Comparison of ENCODE assay signal across 21 cellular contexts in genomic region chr7:129805086-129805719, GRCh38.
DNase-seq lines count a peak whose midpoint lies in the region; ATAC-seq and TF ChIP-seq lines count a peak whose summit lies in the region.
"Had no signal": no experiment of that assay in that cellular context is flagged by ENCODE, and none has a peak within 500 bp of the region (broad histone marks: within the 10 kb centered on the region; RNA-seq: fewer than 3 reads in every experiment).

No MANE protein-coding gene starts in this region.

- H3K4me2 ChIP-seq in DND-41 (ENCODE audit: insufficient read depth, low read length) = no peak overlapping the region
- no peak overlapping the region for H3K4me2 ChIP-seq in PC-3 (ENCODE audit: low read length)

- H3K27me3 Mint-ChIP-seq in endodermal cell (ENCODE audit: insufficient read depth) = peaks cover 6% of the 10 kb centered on the region
- peaks cover 5% of the 10 kb centered on the region for H3K27me3 Mint-ChIP-seq in osteocyte (ENCODE audit: unreplicated experiment)
- H3K27me3 Mint-ChIP-seq: activated naive CD8-positive, alpha-beta T cell treated with anti-CD3 and anti-CD28 coated beads, Interleukin-2, amount 10 ng/mL, durations not matched to agents 7 days and 5 days; brain had no signal

- H3F3A ChIP-seq in PC-3 (ENCODE audit: low read length, unreplicated experiment) = no peaks in the 10 kb centered on the region

- H3K36me3 ChIP-seq in DND-41 (ENCODE audit: insufficient read depth, low read length) (no peaks in the 10 kb centered on the region), PC-3 (ENCODE audit: low read depth, low read length) (no peaks in the 10 kb centered on the region), endodermal cell (ENCODE audit: control insufficient read depth, insufficient read depth, low read length) (no peaks in the 10 kb centered on the region)
- H3K36me3 ChIP-seq: colonic mucosa had no signal

- intact Hi-C loops in PC-3 (cut with micrococcal nuclease) = no loop called here

- H3K27me3 ChIP-seq in DND-41 (ENCODE audit: insufficient read depth, low read length, poor library complexity) = no peaks in the 10 kb centered on the region
- no peaks in the 10 kb centered on the region for H3K27me3 ChIP-seq in PC-3 (ENCODE audit: low read length)
- H3K27me3 ChIP-seq in endodermal cell (ENCODE audit: control insufficient read depth, insufficient read depth, low read length, poor library complexity, severe bottlenecking) = no peaks in the 10 kb centered on the region
- H3K27me3 ChIP-seq: colonic mucosa had no signal

- H3K4me1 ChIP-seq in DND-41 (ENCODE audit: insufficient read depth, low read length) = no peaks in the 10 kb centered on the region
- no peaks in the 10 kb centered on the region for H3K4me1 ChIP-seq in PC-3 (ENCODE audit: insufficient read depth, low read length)
- H3K4me1 ChIP-seq in endodermal cell (ENCODE audit: control insufficient read depth, insufficient read depth, low read length) = no peaks in the 10 kb centered on the region
- H3K4me1 ChIP-seq: colonic mucosa had no signal

- H3K9me3 ChIP-seq in DND-41 (ENCODE audit: insufficient read depth, low read length, severe bottlenecking) (no peaks in the 10 kb centered on the region), PC-3 (ENCODE audit: low read length) (no peaks in the 10 kb centered on the region), endodermal cell (ENCODE audit: control insufficient read depth, low read length) (no peaks in the 10 kb centered on the region)
- H3K9me3 ChIP-seq: colonic mucosa had no signal

- H3K9me3 Mint-ChIP-seq in endodermal cell = no peaks in the 10 kb centered on the region
- no peaks in the 10 kb centered on the region for H3K9me3 Mint-ChIP-seq in osteocyte (ENCODE audit: unreplicated experiment)
- H3K9me3 Mint-ChIP-seq: activated naive CD8-positive, alpha-beta T cell treated with anti-CD3 and anti-CD28 coated beads, Interleukin-2, amount 10 ng/mL, durations not matched to agents 7 days and 5 days; brain had no signal

- H3K9me2 ChIP-seq in PC-3 (replicated peaks; ENCODE audit: low read length) = no peaks in the 10 kb centered on the region

- CTCF ChIA-PET in PC-3 (lab: Charles Lee) = no interaction called here

- H3K4me3 Mint-ChIP-seq in endodermal cell = no peak overlapping the region
- no peak overlapping the region for H3K4me3 Mint-ChIP-seq in osteocyte (ENCODE audit: unreplicated experiment)
- H3K4me3 Mint-ChIP-seq: activated naive CD8-positive, alpha-beta T cell treated with anti-CD3 and anti-CD28 coated beads, Interleukin-2, amount 10 ng/mL, durations not matched to agents 7 days and 5 days; brain had no signal

- H3K4me3 ChIP-seq in DND-41 (ENCODE audit: low read depth in 1 of 2, low read length in 2 of 2) (no peak overlapping the region), PC-3 (ENCODE audit: low read length) (no peak overlapping the region), endodermal cell (ENCODE audit: low read length) (no peak overlapping the region)
- H3K4me3 ChIP-seq: colonic mucosa, GM23248 had no signal

- WGBS in endodermal cell (ENCODE audit: insufficient coverage in 1 of 2, insufficient read length in 1 of 2), 2 experiments = 88 to 90% methylated on average over 1 to 8 of the region's 8 CpGs

- TF ChIP-seq CTCF in DND-41 (IDR thresholded peaks at IDR 0.05; ENCODE audit: borderline replicate concordance, extremely low read depth, low read length, poor library complexity, severe bottlenecking) = no peak
- no peak for TF ChIP-seq CTCF in PC-3 (conservative IDR thresholded peaks at IDR 0.05; ENCODE audit: low read depth, low read length)
- TF ChIP-seq CTCF in endodermal cell (conservative IDR thresholded peaks at IDR 0.05) = no peak
- TF ChIP-seq CTCF in omental fat pad (IDR thresholded peaks at IDR 0.05) = no peak
- TF ChIP-seq CTCF in osteocyte (IDR thresholded peaks at IDR 0.05) = no peak

- BruUV-seq in PC-3 (replicated peaks; lab: Mats Ljungman, UMichigan) = no TSS peak

- H3K4me1 Mint-ChIP-seq in endodermal cell (no peaks in the 10 kb centered on the region), osteocyte (ENCODE audit: unreplicated experiment) (peaks cover 6% of the 10 kb centered on the region)
- H3K4me1 Mint-ChIP-seq: activated naive CD8-positive, alpha-beta T cell treated with anti-CD3 and anti-CD28 coated beads, Interleukin-2, amount 10 ng/mL, durations not matched to agents 7 days and 5 days; brain had no signal

- H3K27ac ChIP-seq in DND-41 (ENCODE audit: low read length) (no peak overlapping the region), PC-3 (ENCODE audit: low read length) (no peak overlapping the region), endodermal cell (ENCODE audit: low read depth, low read length) (no peak overlapping the region)
- H3K27ac ChIP-seq: colonic mucosa, GM23248 had no signal

- ATAC-seq in DND-41 (ENCODE audit: insufficient read depth, low read depth) (0 out of 3 replicates have a peak, but pooled peaks have one; percentile 31), PC-3 (peak; percentile 31; the same call in 1 of the 2 replicates), omental fat pad (ENCODE audit: low FRiP score) (peak; percentile 51)
- ATAC-seq: left lobe of liver had no signal

- no peaks in the 10 kb centered on the region for H4K20me1 ChIP-seq in DND-41 (ENCODE audit: insufficient read depth, low read length)
- H4K20me1 ChIP-seq in PC-3 (ENCODE audit: low read length) = no peaks in the 10 kb centered on the region

- H3K27ac Mint-ChIP-seq in endodermal cell (no peak overlapping the region), osteocyte (ENCODE audit: unreplicated experiment) (no peak overlapping the region)
- H3K27ac Mint-ChIP-seq: activated naive CD8-positive, alpha-beta T cell treated with anti-CD3 and anti-CD28 coated beads, Interleukin-2, amount 10 ng/mL, durations not matched to agents 7 days and 5 days had no signal

- H2AFZ ChIP-seq in DND-41 (ENCODE audit: low read depth, low read length) = no peak overlapping the region
- no peak overlapping the region for H2AFZ ChIP-seq in PC-3 (ENCODE audit: low read length)
- H2AFZ ChIP-seq: GM23248 had no signal

- no peak for DNase-seq in DND-41
- DNase-seq in PC-3 = no peak
- DNase-seq in endodermal cell = peak; percentile 47
- DNase-seq in omental fat pad (ENCODE audit: low spot score) = no peak
- no peak for DNase-seq in NCI-H2196 (lab: John Stamatoyannopoulos, UW; ENCODE audit: unreplicated experiment)
- no peak for DNase-seq in NCI-H2029 (lab: John Stamatoyannopoulos, UW)
- no peak for DNase-seq in osteocyte (ENCODE audit: extremely low spot score, unreplicated experiment)
- DNase-seq in NCI-H82 (lab: John Stamatoyannopoulos, UW) = no peak
- DNase-seq: activated CD4-positive, alpha-beta T cell treated with anti-CD3 and anti-CD28 coated beads for 4 hours; activated CD8-positive, alpha-beta memory T cell treated with anti-CD3 and anti-CD28 coated beads, Interleukin-2, amount 50 U/mL, for 4 hours; activated naive CD8-positive, alpha-beta T cell treated with anti-CD3 and anti-CD28 coated beads, Interleukin-2, amount 10 ng/mL, durations not matched to agents 7 days and 5 days; colonic mucosa; DMS153; GM23248; Karpas-422; NCI-H1048; NCI-H2081; NCI-H510A; stimulated activated CD4-positive, alpha-beta T cell treated with anti-CD3 and anti-CD28 coated beads, Interleukin-12 subunit alpha, Interleukin-12 subunit beta, amount 100 ng/mL, for 4 hours had no signal

- POLR2A ChIA-PET in PC-3 (lab: Charles Lee; ENCODE audit: unreplicated experiment) = no interaction called here

- H3K36me3 Mint-ChIP-seq in endodermal cell (ENCODE audit: low read depth) = no peaks in the 10 kb centered on the region
- no peaks in the 10 kb centered on the region for H3K36me3 Mint-ChIP-seq in osteocyte (ENCODE audit: unreplicated experiment)
- H3K36me3 Mint-ChIP-seq: activated naive CD8-positive, alpha-beta T cell treated with anti-CD3 and anti-CD28 coated beads, Interleukin-2, amount 10 ng/mL, durations not matched to agents 7 days and 5 days; brain had no signal

- no peak overlapping the region for H3K9ac ChIP-seq in DND-41 (ENCODE audit: low read depth, low read length)
- H3K9ac ChIP-seq in PC-3 (ENCODE audit: low read length) = no peak overlapping the region
- H3K9ac ChIP-seq in endodermal cell (ENCODE audit: extremely low read depth, low read length, poor library complexity, severe bottlenecking) = no peak overlapping the region
- H3K9ac ChIP-seq: GM23248 had no signal

- H3K79me2 ChIP-seq in DND-41 (ENCODE audit: insufficient read depth, low read length) (no peaks in the 10 kb centered on the region), PC-3 (ENCODE audit: low read length) (no peaks in the 10 kb centered on the region)
